ENCODE assay signal across 21 cellular contexts in the genomic region with DNA sequence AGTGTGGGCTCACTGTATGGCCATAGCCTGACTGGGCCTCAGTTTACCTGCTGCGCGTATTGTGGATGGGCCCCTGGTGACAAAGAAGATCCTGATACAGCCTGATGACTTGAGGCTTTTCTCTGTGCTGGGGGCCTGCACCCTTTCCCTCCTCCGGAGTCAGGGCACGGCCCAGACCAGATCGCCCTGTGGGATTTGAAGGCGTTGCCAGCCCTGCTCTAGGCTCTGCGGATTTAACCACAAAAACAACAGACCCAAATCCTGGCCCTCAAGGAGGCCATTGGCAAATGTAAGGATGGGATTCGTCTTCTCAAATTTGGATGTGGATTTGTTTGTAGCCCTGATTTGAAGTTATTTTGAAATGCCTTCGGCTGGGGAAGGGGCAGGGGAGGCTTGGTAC.
"Had no signal": no experiment of that assay in that cellular context is flagged by ENCODE, and none has a peak within 500 bp of the region (broad histone marks: within the 10 kb centered on the region; RNA-seq: fewer than 3 reads in every experiment).

No MANE protein-coding gene starts in this region.

- DNase-seq: activated CD4-positive, alpha-beta T cell treated with anti-CD3 and anti-CD28 coated beads, Interleukin-2, amount 10 ng/mL, durations not matched to agents 24 days and 14 days; activated CD8-positive, alpha-beta T cell treated with anti-CD3 and anti-CD28 coated beads for 36 hours; activated naive CD4-positive, alpha-beta T cell treated with anti-CD3 and anti-CD28 coated beads for 36 hours; activated naive CD8-positive, alpha-beta T cell treated with anti-CD3 and anti-CD28 coated beads, Interleukin-2, amount 50 U/mL, for 24 hours; activated T-cell treated with anti-CD3 and anti-CD28 coated beads, Interleukin-2, amount 50 U/mL, for 24 hours; anterior cingulate cortex; effector CD4-positive, alpha-beta T cell; kidney; mucosa of descending colon; naive thymus-derived CD4-positive, alpha-beta T cell; pancreas; stimulated activated CD4-positive, alpha-beta T cell treated with anti-CD3 and anti-CD28 coated beads, Interleukin-4, amount 100 ng/mL, for 4 hours; T-helper 1 cell; T-helper 9 cell; testis had no signal

- H3K4me1 Mint-ChIP-seq: activated CD4-positive, alpha-beta T cell treated with anti-CD3 and anti-CD28 coated beads, Interleukin-2, amount 10 ng/mL, durations not matched to agents 24 days and 14 days; activated naive CD8-positive, alpha-beta T cell treated with anti-CD3 and anti-CD28 coated beads, Interleukin-2, amount 50 U/mL, for 24 hours; naive thymus-derived CD4-positive, alpha-beta T cell; stimulated activated memory B cell treated with anti-CD40 and anti-IgM and Interleukin-4, amounts not matched to agents 10 μg/mL and 1 μg/mL and 100 μg/mL, for 72 hours had no signal

- H3K36me3 Mint-ChIP-seq: naive thymus-derived CD4-positive, alpha-beta T cell; stimulated activated memory B cell treated with anti-CD40 and anti-IgM and Interleukin-4, amounts not matched to agents 10 μg/mL and 1 μg/mL and 100 μg/mL, for 72 hours had no signal

- H3K9me3 Mint-ChIP-seq: activated CD4-positive, alpha-beta T cell treated with anti-CD3 and anti-CD28 coated beads, Interleukin-2, amount 10 ng/mL, durations not matched to agents 24 days and 14 days; activated CD8-positive, alpha-beta T cell treated with anti-CD3 and anti-CD28 coated beads for 36 hours; activated naive CD4-positive, alpha-beta T cell treated with anti-CD3 and anti-CD28 coated beads for 36 hours; activated naive CD8-positive, alpha-beta T cell treated with anti-CD3 and anti-CD28 coated beads, Interleukin-2, amount 50 U/mL, for 24 hours; activated T-cell treated with anti-CD3 and anti-CD28 coated beads, Interleukin-2, amount 50 U/mL, for 24 hours; stimulated activated memory B cell treated with anti-CD40 and anti-IgM and Interleukin-4, amounts not matched to agents 10 μg/mL and 1 μg/mL and 100 μg/mL, for 72 hours had no signal

- H3K27ac Mint-ChIP-seq: activated CD4-positive, alpha-beta T cell treated with anti-CD3 and anti-CD28 coated beads, Interleukin-2, amount 10 ng/mL, durations not matched to agents 24 days and 14 days; activated CD8-positive, alpha-beta T cell treated with anti-CD3 and anti-CD28 coated beads for 36 hours; activated naive CD4-positive, alpha-beta T cell treated with anti-CD3 and anti-CD28 coated beads for 36 hours; activated naive CD8-positive, alpha-beta T cell treated with anti-CD3 and anti-CD28 coated beads, Interleukin-2, amount 50 U/mL, for 24 hours; activated T-cell treated with anti-CD3 and anti-CD28 coated beads, Interleukin-2, amount 50 U/mL, for 24 hours; naive thymus-derived CD4-positive, alpha-beta T cell; stimulated activated memory B cell treated with anti-CD40 and anti-IgM and Interleukin-4, amounts not matched to agents 10 μg/mL and 1 μg/mL and 100 μg/mL, for 72 hours had no signal

- FAIRE-seq: frontal cortex, kidney, pancreas had no signal

- H3K4me1 ChIP-seq: breast epithelium, pancreas had no signal

- H3K27me3 ChIP-seq: breast epithelium, left lung, pancreas, testis, upper lobe of left lung had no signal

- H3K27ac ChIP-seq: left lung, pancreas, testis had no signal

- H3K4me3 Mint-ChIP-seq: activated CD4-positive, alpha-beta T cell treated with anti-CD3 and anti-CD28 coated beads, Interleukin-2, amount 10 ng/mL, durations not matched to agents 24 days and 14 days; activated CD8-positive, alpha-beta T cell treated with anti-CD3 and anti-CD28 coated beads for 36 hours; activated naive CD4-positive, alpha-beta T cell treated with anti-CD3 and anti-CD28 coated beads for 36 hours; activated naive CD8-positive, alpha-beta T cell treated with anti-CD3 and anti-CD28 coated beads, Interleukin-2, amount 50 U/mL, for 24 hours; activated T-cell treated with anti-CD3 and anti-CD28 coated beads, Interleukin-2, amount 50 U/mL, for 24 hours; naive thymus-derived CD4-positive, alpha-beta T cell; stimulated activated memory B cell treated with anti-CD40 and anti-IgM and Interleukin-4, amounts not matched to agents 10 μg/mL and 1 μg/mL and 100 μg/mL, for 72 hours had no signal

- H3K9me3 ChIP-seq: breast epithelium, left lung, mucosa of descending colon, pancreas, spleen, testis, upper lobe of left lung had no signal

- H3K4me3 ChIP-seq: breast epithelium, left lung, mucosa of descending colon, pancreas, spleen, testis, upper lobe of left lung had no signal

- ATAC-seq: activated CD8-positive, alpha-beta T cell treated with anti-CD3 and anti-CD28 coated beads for 36 hours; activated naive CD8-positive, alpha-beta T cell treated with anti-CD3 and anti-CD28 coated beads, Interleukin-2, amount 50 U/mL, for 24 hours; left lung; naive thymus-derived CD4-positive, alpha-beta T cell; pancreas; stimulated activated memory B cell treated with anti-CD40 and anti-IgM and Interleukin-4, amounts not matched to agents 10 μg/mL and 1 μg/mL and 100 μg/mL, for 72 hours had no signal

- H3K36me3 ChIP-seq: breast epithelium, left lung, pancreas, spleen had no signal
